Comparison of ENCODE assay signal across 1 cellular context in genomic region chr12:110280784-110281548, GRCh38.
TF ChIP-seq lines count a peak whose summit lies in the region.

TSS of gene ATP2A2 (plus strand) at chr12:110281247. CDS start at chr12:110281790, 543 bp downstream.

TF ChIP-seq in HEK293, 187 proteins besides CTCF, POLR2A, EP300 and RAD21 (continued from another document and continues in another):
- TF ChIP-seq ELK4 (IDR thresholded peaks at IDR 0.05; ENCODE audit: borderline replicate concordance, low read depth, low read length), result no peak
- TF ChIP-seq ZNF18 (tag by site-specific recombination; IDR thresholded peaks at IDR 0.05), result no peak
- TF ChIP-seq, protein P1, sequence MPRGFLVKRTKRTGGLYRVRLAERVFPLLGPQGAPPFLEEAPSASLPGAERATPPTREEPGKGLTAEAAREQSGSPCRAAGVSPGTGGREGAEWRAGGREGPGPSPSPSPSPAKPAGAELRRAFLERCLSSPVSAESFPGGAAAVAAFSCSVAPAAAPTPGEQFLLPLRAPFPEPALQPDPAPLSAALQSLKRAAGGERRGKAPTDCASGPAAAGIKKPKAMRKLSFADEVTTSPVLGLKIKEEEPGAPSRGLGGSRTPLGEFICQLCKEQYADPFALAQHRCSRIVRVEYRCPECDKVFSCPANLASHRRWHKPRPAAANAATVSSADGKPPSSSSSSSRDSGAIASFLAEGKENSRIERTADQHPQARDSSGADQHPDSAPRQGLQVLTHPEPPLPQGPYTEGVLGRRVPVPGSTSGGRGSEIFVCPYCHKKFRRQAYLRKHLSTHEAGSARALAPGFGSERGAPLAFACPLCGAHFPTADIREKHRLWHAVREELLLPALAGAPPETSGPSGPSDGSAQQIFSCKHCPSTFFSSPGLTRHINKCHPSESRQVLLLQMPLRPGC (tag by site-specific recombination; IDR thresholded peaks at IDR 0.05), result 0 out of 2 replicates have a peak, but pooled peaks have one; percentile 16
- TF ChIP-seq ZNF184 (tag by site-specific recombination; IDR thresholded peaks at IDR 0.05), result no peak; the same call in 1 of the 2 replicates
- no peak for TF ChIP-seq ZNF488 (tag by site-specific recombination; IDR thresholded peaks at IDR 0.05)
- no peak for TF ChIP-seq ZBTB6 (tag by site-specific recombination; IDR thresholded peaks at IDR 0.05)
- TF ChIP-seq, protein P2, sequence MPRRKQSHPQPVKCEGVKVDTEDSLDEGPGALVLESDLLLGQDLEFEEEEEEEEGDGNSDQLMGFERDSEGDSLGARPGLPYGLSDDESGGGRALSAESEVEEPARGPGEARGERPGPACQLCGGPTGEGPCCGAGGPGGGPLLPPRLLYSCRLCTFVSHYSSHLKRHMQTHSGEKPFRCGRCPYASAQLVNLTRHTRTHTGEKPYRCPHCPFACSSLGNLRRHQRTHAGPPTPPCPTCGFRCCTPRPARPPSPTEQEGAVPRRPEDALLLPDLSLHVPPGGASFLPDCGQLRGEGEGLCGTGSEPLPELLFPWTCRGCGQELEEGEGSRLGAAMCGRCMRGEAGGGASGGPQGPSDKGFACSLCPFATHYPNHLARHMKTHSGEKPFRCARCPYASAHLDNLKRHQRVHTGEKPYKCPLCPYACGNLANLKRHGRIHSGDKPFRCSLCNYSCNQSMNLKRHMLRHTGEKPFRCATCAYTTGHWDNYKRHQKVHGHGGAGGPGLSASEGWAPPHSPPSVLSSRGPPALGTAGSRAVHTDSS (tag by site-specific recombination; IDR thresholded peaks at IDR 0.05), result no peak
- no peak for TF ChIP-seq FEZF1 (tag by site-specific recombination; IDR thresholded peaks at IDR 0.05)
- TF ChIP-seq ZNF610 (tag by site-specific recombination; IDR thresholded peaks at IDR 0.05; ENCODE audit: borderline replicate concordance), result no peak
- peak; percentile 98 for TF ChIP-seq ZIC2 (tag by site-specific recombination; IDR thresholded peaks at IDR 0.05)
- no peak for TF ChIP-seq ZNF785 (tag by site-specific recombination; IDR thresholded peaks at IDR 0.05)
- TF ChIP-seq ZNF10 (tag by site-specific recombination; IDR thresholded peaks at IDR 0.05), result no peak
- no peak for TF ChIP-seq ZNF404 (tag by site-specific recombination; IDR thresholded peaks at IDR 0.05)
- no peak for TF ChIP-seq ZNF311 (tag by site-specific recombination; IDR thresholded peaks at IDR 0.05; ENCODE audit: borderline replicate concordance)
- no peak for TF ChIP-seq ZNF266 (tag by site-specific recombination; IDR thresholded peaks at IDR 0.05; ENCODE audit: low read depth)
- TF ChIP-seq ZNF658 (tag by site-specific recombination; IDR thresholded peaks at IDR 0.05), result no peak
- no peak for TF ChIP-seq ZNF558 (tag by site-specific recombination; IDR thresholded peaks at IDR 0.05)
- no peak for TF ChIP-seq ZNF585B (tag by site-specific recombination; IDR thresholded peaks at IDR 0.05)
- peak; percentile 67; the same call in 1 of the 2 replicates for TF ChIP-seq PATZ1 (tag by site-specific recombination; IDR thresholded peaks at IDR 0.05)
- TF ChIP-seq ZNF211 (tag by site-specific recombination; IDR thresholded peaks at IDR 0.05; ENCODE audit: low read depth), result no peak
- TF ChIP-seq ZNF248 (tag by site-specific recombination; IDR thresholded peaks at IDR 0.05), result no peak
- peak; percentile 46; the same call in 1 of the 2 replicates for TF ChIP-seq ZNF341 (tag by site-specific recombination; IDR thresholded peaks at IDR 0.05; ENCODE audit: low read depth)
- no peak for TF ChIP-seq GLI2 (tag by site-specific recombination; IDR thresholded peaks at IDR 0.05; ENCODE audit: borderline replicate concordance, low read depth)
- no peak for TF ChIP-seq ZNF530 (tag by site-specific recombination; IDR thresholded peaks at IDR 0.05; ENCODE audit: low read depth)
- TF ChIP-seq ZNF174 (tag by site-specific recombination; IDR thresholded peaks at IDR 0.05), result no peak
- no peak for TF ChIP-seq ZNF664 (tag by site-specific recombination; IDR thresholded peaks at IDR 0.05)
- TF ChIP-seq ZFP69B (tag by site-specific recombination; IDR thresholded peaks at IDR 0.05), result peak; percentile 50; the same call in 1 of the 2 replicates
- no peak for TF ChIP-seq ZNF112 (tag by site-specific recombination; IDR thresholded peaks at IDR 0.05)
- TF ChIP-seq, protein P3, sequence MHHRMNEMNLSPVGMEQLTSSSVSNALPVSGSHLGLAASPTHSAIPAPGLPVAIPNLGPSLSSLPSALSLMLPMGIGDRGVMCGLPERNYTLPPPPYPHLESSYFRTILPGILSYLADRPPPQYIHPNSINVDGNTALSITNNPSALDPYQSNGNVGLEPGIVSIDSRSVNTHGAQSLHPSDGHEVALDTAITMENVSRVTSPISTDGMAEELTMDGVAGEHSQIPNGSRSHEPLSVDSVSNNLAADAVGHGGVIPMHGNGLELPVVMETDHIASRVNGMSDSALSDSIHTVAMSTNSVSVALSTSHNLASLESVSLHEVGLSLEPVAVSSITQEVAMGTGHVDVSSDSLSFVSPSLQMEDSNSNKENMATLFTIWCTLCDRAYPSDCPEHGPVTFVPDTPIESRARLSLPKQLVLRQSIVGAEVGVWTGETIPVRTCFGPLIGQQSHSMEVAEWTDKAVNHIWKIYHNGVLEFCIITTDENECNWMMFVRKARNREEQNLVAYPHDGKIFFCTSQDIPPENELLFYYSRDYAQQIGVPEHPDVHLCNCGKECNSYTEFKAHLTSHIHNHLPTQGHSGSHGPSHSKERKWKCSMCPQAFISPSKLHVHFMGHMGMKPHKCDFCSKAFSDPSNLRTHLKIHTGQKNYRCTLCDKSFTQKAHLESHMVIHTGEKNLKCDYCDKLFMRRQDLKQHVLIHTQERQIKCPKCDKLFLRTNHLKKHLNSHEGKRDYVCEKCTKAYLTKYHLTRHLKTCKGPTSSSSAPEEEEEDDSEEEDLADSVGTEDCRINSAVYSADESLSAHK (tag by site-specific recombination; IDR thresholded peaks at IDR 0.05), result no peak
- no peak for TF ChIP-seq ZNF48 (tag by site-specific recombination; IDR thresholded peaks at IDR 0.05)
- TF ChIP-seq ZNF560 (tag by site-specific recombination; IDR thresholded peaks at IDR 0.05; ENCODE audit: borderline replicate concordance), result no peak
- peak; percentile 90 for TF ChIP-seq ZEB2 (tag by site-specific recombination; IDR thresholded peaks at IDR 0.05)
- no peak for TF ChIP-seq SCRT1 (tag by site-specific recombination; IDR thresholded peaks at IDR 0.05; ENCODE audit: borderline replicate concordance)
- TF ChIP-seq, protein P4, sequence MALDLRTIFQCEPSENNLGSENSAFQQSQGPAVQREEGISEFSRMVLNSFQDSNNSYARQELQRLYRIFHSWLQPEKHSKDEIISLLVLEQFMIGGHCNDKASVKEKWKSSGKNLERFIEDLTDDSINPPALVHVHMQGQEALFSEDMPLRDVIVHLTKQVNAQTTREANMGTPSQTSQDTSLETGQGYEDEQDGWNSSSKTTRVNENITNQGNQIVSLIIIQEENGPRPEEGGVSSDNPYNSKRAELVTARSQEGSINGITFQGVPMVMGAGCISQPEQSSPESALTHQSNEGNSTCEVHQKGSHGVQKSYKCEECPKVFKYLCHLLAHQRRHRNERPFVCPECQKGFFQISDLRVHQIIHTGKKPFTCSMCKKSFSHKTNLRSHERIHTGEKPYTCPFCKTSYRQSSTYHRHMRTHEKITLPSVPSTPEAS (tag by site-specific recombination; IDR thresholded peaks at IDR 0.05), result no peak
- TF ChIP-seq, protein P5, sequence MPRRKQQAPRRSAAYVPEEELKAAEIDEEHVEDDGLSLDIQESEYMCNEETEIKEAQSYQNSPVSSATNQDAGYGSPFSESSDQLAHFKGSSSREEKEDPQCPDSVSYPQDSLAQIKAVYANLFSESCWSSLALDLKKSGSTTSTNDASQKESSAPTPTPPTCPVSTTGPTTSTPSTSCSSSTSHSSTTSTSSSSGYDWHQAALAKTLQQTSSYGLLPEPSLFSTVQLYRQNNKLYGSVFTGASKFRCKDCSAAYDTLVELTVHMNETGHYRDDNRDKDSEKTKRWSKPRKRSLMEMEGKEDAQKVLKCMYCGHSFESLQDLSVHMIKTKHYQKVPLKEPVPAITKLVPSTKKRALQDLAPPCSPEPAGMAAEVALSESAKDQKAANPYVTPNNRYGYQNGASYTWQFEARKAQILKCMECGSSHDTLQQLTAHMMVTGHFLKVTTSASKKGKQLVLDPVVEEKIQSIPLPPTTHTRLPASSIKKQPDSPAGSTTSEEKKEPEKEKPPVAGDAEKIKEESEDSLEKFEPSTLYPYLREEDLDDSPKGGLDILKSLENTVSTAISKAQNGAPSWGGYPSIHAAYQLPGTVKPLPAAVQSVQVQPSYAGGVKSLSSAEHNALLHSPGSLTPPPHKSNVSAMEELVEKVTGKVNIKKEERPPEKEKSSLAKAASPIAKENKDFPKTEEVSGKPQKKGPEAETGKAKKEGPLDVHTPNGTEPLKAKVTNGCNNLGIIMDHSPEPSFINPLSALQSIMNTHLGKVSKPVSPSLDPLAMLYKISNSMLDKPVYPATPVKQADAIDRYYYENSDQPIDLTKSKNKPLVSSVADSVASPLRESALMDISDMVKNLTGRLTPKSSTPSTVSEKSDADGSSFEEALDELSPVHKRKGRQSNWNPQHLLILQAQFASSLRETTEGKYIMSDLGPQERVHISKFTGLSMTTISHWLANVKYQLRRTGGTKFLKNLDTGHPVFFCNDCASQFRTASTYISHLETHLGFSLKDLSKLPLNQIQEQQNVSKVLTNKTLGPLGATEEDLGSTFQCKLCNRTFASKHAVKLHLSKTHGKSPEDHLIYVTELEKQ (tag by site-specific recombination; IDR thresholded peaks at IDR 0.05; ENCODE audit: borderline replicate concordance), result no peak
- TF ChIP-seq, protein P6, sequence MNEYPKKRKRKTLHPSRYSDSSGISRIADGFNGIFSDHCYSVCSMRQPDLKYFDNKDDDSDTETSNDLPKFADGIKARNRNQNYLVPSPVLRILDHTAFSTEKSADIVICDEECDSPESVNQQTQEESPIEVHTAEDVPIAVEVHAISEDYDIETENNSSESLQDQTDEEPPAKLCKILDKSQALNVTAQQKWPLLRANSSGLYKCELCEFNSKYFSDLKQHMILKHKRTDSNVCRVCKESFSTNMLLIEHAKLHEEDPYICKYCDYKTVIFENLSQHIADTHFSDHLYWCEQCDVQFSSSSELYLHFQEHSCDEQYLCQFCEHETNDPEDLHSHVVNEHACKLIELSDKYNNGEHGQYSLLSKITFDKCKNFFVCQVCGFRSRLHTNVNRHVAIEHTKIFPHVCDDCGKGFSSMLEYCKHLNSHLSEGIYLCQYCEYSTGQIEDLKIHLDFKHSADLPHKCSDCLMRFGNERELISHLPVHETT (tag by site-specific recombination; IDR thresholded peaks at IDR 0.05), result no peak
- TF ChIP-seq, protein P7, sequence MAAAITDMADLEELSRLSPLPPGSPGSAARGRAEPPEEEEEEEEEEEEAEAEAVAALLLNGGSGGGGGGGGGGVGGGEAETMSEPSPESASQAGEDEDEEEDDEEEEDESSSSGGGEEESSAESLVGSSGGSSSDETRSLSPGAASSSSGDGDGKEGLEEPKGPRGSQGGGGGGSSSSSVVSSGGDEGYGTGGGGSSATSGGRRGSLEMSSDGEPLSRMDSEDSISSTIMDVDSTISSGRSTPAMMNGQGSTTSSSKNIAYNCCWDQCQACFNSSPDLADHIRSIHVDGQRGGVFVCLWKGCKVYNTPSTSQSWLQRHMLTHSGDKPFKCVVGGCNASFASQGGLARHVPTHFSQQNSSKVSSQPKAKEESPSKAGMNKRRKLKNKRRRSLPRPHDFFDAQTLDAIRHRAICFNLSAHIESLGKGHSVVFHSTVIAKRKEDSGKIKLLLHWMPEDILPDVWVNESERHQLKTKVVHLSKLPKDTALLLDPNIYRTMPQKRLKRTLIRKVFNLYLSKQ (tag by site-specific recombination; IDR thresholded peaks at IDR 0.05; ENCODE audit: borderline replicate concordance), result no peak
